Comparison of ENCODE assay signal across 8 cellular contexts in genomic region chr5:111757582-111758283, GRCh38. TPM values are rescaled to one million over a fixed set of nuclear protein-coding genes. Genes with fewer than 3 reads are reported as not detected.
A peak's percentile ranks its signal among the peaks of the same experiment; 100 is the strongest.
DNase-seq lines count a peak whose midpoint lies in the region; ATAC-seq and TF ChIP-seq lines count a peak whose summit lies in the region.

No MANE protein-coding gene starts in this region.

- H3K4me3 Mint-ChIP-seq in T-helper 2 cell treated with Interferon-gamma antibody and Interleukin-4, amounts not matched to agents 5 μg/mL and 100 μg/mL, for 36 hours, result peak overlapping the region; percentile 91

- ATAC-seq in HG02798 (IDR thresholded peaks at IDR 0.05; ENCODE audit: poor library complexity, unreplicated experiment), result peak; percentile 86
- ATAC-seq in aorta (ENCODE audit: low FRiP score), result peak; percentile 92

- H3K27me3 ChIP-seq in ascending aorta (no peaks in the 10 kb centered on the region), aorta (ENCODE audit: control insufficient read depth in 1 of 2, insufficient read depth in 2 of 2, low read length in 1 of 2) (no peaks in the 10 kb centered on the region)

- peaks cover 9% of the 10 kb centered on the region for H3K27me3 Mint-ChIP-seq in T-helper 2 cell treated with Interferon-gamma antibody and Interleukin-4, amounts not matched to agents 5 μg/mL and 100 μg/mL, for 36 hours (ENCODE audit: low read depth)

- peak overlapping the region; percentile 91 for H3K27ac Mint-ChIP-seq in T-helper 2 cell treated with Interferon-gamma antibody and Interleukin-4, amounts not matched to agents 5 μg/mL and 100 μg/mL, for 36 hours

- H3K4me3 ChIP-seq in ascending aorta (peak overlapping the region; percentile 50 to 72), aorta (ENCODE audit: low read length in 2 of 2) (peak overlapping the region; percentile 62 to 82)

- TF ChIP-seq CTCF in ascending aorta (IDR thresholded peaks at IDR 0.05), result peak in 1 of 3 experiments; percentile 12

- H3K27ac ChIP-seq in ascending aorta, result peak overlapping the region; percentile 59 to 76
- peak overlapping the region; percentile 74 to 78 for H3K27ac ChIP-seq in aorta (ENCODE audit: low read depth in 1 of 2, low read length in 2 of 2)

- peaks cover 8% of the 10 kb centered on the region for H3K36me3 Mint-ChIP-seq in T-helper 2 cell treated with Interferon-gamma antibody and Interleukin-4, amounts not matched to agents 5 μg/mL and 100 μg/mL, for 36 hours (ENCODE audit: low read depth)

- WGBS in aorta, 2 donors, result 0 to 1% methylated on average over 79 to 88 of the region's 88 CpGs

- peak; percentile 78 for TF ChIP-seq POLR2A in GM15510 (IDR thresholded peaks at IDR 0.05; ENCODE audit: borderline replicate concordance, extremely low read depth, insufficient read length)

- no peaks in the 10 kb centered on the region for H3K9me3 Mint-ChIP-seq in T-helper 2 cell treated with Interferon-gamma antibody and Interleukin-4, amounts not matched to agents 5 μg/mL and 100 μg/mL, for 36 hours

- intact Hi-C loops in ascending aorta (cut with DNase I), result loop anchor here (2.0 to 5.0 kb wide), 4 partner anchors 103 to 390 kb away; partner anchors contain the start of gene STARD4
- intact Hi-C loops in aorta (cut with DNase I), result loop anchor here in 1 of 2 donors (5.0 to 10.0 kb wide), 5 partner anchors 100 to 947 kb away; no protein-coding TSS in a partner anchor

- peaks cover 32% of the 10 kb centered on the region for H3K4me1 Mint-ChIP-seq in T-helper 2 cell treated with Interferon-gamma antibody and Interleukin-4, amounts not matched to agents 5 μg/mL and 100 μg/mL, for 36 hours (ENCODE audit: low read depth)

- H3K36me3 ChIP-seq in ascending aorta, result no peaks in the 10 kb centered on the region
- no peaks in the 10 kb centered on the region for H3K36me3 ChIP-seq in aorta (ENCODE audit: control insufficient read depth in 1 of 2, insufficient read depth in 2 of 2, low read length in 1 of 2)

- H3K9me3 ChIP-seq in ascending aorta, result no peaks in the 10 kb centered on the region
- no peaks in the 10 kb centered on the region for H3K9me3 ChIP-seq in aorta (ENCODE audit: control insufficient read depth, low read length)

- peaks cover 0 to 14% of the 10 kb centered on the region in 2 donors for H3K4me1 ChIP-seq in ascending aorta
- no peaks in the 10 kb centered on the region for H3K4me1 ChIP-seq in aorta (ENCODE audit: control insufficient read depth in 1 of 2, insufficient read depth in 2 of 2, low read length in 2 of 2)

- DNase-seq in NCI-H1417 (lab: John Stamatoyannopoulos, UW), result peak; percentile 87 to 92 (median 90)
- peak; percentile 86 for DNase-seq in T-helper 2 cell treated with Interferon-gamma antibody and Interleukin-4, amounts not matched to agents 5 μg/mL and 100 μg/mL, for 36 hours (ENCODE audit: low spot score)
- peak; percentile 73 to 95 for DNase-seq in ascending aorta (ENCODE audit: low spot score in 2 of 2)
- DNase-seq in hepatic stellate cell (ENCODE audit: low spot score), result peak; percentile 78
- DNase-seq in renal cortical epithelial cell (ENCODE audit: low read depth), result peak; percentile 63
- peak; percentile 97 for DNase-seq in aorta

RNA-seq across cellular contexts. Expression of gene NREP, which starts 0.7 kb away (rescaled TPM):
- 15.3 TPM for total RNA-seq in ascending aorta
- total RNA-seq in renal cortical epithelial cell, result 50.5 and 85.8 TPM in 2 replicates
- total RNA-seq in aorta, result 10 to 100 TPM; 26.1 to 33.7 TPM
- 10 to 100 TPM in 1 of 2 donors, 1 to 10 TPM in 1; 8.3 to 18.3 TPM for polyA plus RNA-seq in aorta

Comparison
In these comparisons a context has a peak if more than half of its experiments do, and no peak if none do; other contexts are left out.
1. Peak in every context shown above with its lines: DNase-seq, ATAC-seq, H3K4me3 ChIP-seq and H3K27ac ChIP-seq.